In the genomic region with DNA sequence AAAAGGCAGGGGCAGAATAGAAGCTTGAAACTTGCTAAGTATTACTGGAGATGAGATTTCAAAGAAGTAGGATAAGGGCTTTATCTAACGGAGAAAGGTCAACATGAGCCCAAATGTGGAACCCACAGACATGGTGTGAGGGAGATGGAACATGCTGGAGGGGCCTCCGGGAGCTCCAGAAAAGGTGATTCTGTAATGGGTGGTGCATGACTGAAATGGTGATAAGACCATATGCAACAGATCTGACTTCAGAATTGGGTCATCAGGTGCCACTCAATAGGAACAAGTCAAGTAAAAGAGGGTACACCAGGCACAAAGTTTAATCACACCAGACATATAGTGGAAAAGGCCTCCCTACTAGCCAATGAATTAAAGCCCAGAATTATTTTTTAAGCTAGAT, we compare ENCODE assay signal across 13 cellular contexts. TPM values are rescaled to one million over a fixed set of nuclear protein-coding genes. Genes with fewer than 3 reads are reported as not detected.
DNase-seq lines count a peak whose midpoint lies in the region; ATAC-seq and TF ChIP-seq lines count a peak whose summit lies in the region.
"Had no signal": no experiment of that assay in that cellular context is flagged by ENCODE, and none has a peak within 500 bp of the region (broad histone marks: within the 10 kb centered on the region; RNA-seq: fewer than 3 reads in every experiment).

No MANE protein-coding gene starts in this region.

- peak overlapping the region in 6 of 7 donors; percentile 79 to 94 (median 90) for H3K27ac Mint-ChIP-seq in CD14-positive monocyte
- peak overlapping the region; percentile 92 for H3K27ac Mint-ChIP-seq in activated T-helper 17 cell treated with anti-CD3 and anti-CD28 coated beads, Interleukin-2, amount 50 U/mL, for 72 hours
- no peak overlapping the region for H3K27ac Mint-ChIP-seq in stimulated activated effector memory CD8-positive, alpha-beta T cell treated with anti-CD3 and anti-CD28 coated beads, Interleukin-12 subunit alpha, Interleukin-12 subunit beta, amount 100 ng/mL, for 72 hours
- H3K27ac Mint-ChIP-seq in activated CD4-positive, alpha-beta T cell treated with anti-CD3 and anti-CD28 coated beads, Interleukin-2, amount 10 ng/mL, durations not matched to agents 24 days and 14 days, result no peak overlapping the region
- H3K27ac Mint-ChIP-seq: CD4-positive, alpha-beta memory T cell had no signal

- TF ChIP-seq CTCF in CD14-positive monocyte (IDR thresholded peaks at IDR 0.05), result no peak

- DNase-seq in CD14-positive monocyte (ENCODE audit: low spot score) (no peak), NCI-H2196 (lab: John Stamatoyannopoulos, UW; ENCODE audit: unreplicated experiment) (no peak)
- peak in 1 of 2 donors; percentile 55 for DNase-seq in stimulated activated effector memory CD8-positive, alpha-beta T cell treated with anti-CD3 and anti-CD28 coated beads, Interleukin-12 subunit alpha, Interleukin-12 subunit beta, amount 100 ng/mL, for 72 hours (ENCODE audit: low spot score in 2 of 2)
- no peak for DNase-seq in activated CD4-positive, alpha-beta T cell treated with anti-CD3 and anti-CD28 coated beads, Interleukin-2, amount 10 ng/mL, durations not matched to agents 24 days and 14 days
- DNase-seq: AML-193; CD4-positive, alpha-beta memory T cell; DMS153; DMS79; GDM1; GM23248 had no signal

- peak; percentile 4 for ATAC-seq in GM19035 (IDR thresholded peaks at IDR 0.05; ENCODE audit: unreplicated experiment)
- peak; percentile 52 for ATAC-seq in activated T-helper 17 cell treated with anti-CD3 and anti-CD28 coated beads, Interleukin-2, amount 50 U/mL, for 72 hours (replicated peaks)
- peak; percentile 60 for ATAC-seq in stimulated activated effector memory CD8-positive, alpha-beta T cell treated with anti-CD3 and anti-CD28 coated beads, Interleukin-12 subunit alpha, Interleukin-12 subunit beta, amount 100 ng/mL, for 72 hours
- ATAC-seq: A549 had no signal

- H3K4me3 Mint-ChIP-seq in CD14-positive monocyte, result no peak overlapping the region
- H3K4me3 Mint-ChIP-seq in activated T-helper 17 cell treated with anti-CD3 and anti-CD28 coated beads, Interleukin-2, amount 50 U/mL, for 72 hours, result peak overlapping the region; percentile 65
- H3K4me3 Mint-ChIP-seq in stimulated activated effector memory CD8-positive, alpha-beta T cell treated with anti-CD3 and anti-CD28 coated beads, Interleukin-12 subunit alpha, Interleukin-12 subunit beta, amount 100 ng/mL, for 72 hours, result peak overlapping the region; percentile 17
- no peak overlapping the region for H3K4me3 Mint-ChIP-seq in activated CD4-positive, alpha-beta T cell treated with anti-CD3 and anti-CD28 coated beads, Interleukin-2, amount 10 ng/mL, durations not matched to agents 24 days and 14 days
- H3K4me3 Mint-ChIP-seq: CD4-positive, alpha-beta memory T cell had no signal

- H3K4me1 Mint-ChIP-seq in CD14-positive monocyte, result peaks cover 39% of the 10 kb centered on the region
- H3K4me1 Mint-ChIP-seq in activated T-helper 17 cell treated with anti-CD3 and anti-CD28 coated beads, Interleukin-2, amount 50 U/mL, for 72 hours, result peaks cover 7% of the 10 kb centered on the region
- peaks cover 14% of the 10 kb centered on the region for H3K4me1 Mint-ChIP-seq in stimulated activated effector memory CD8-positive, alpha-beta T cell treated with anti-CD3 and anti-CD28 coated beads, Interleukin-12 subunit alpha, Interleukin-12 subunit beta, amount 100 ng/mL, for 72 hours
- H3K4me1 Mint-ChIP-seq in activated CD4-positive, alpha-beta T cell treated with anti-CD3 and anti-CD28 coated beads, Interleukin-2, amount 10 ng/mL, durations not matched to agents 24 days and 14 days, result peaks cover 13% of the 10 kb centered on the region

- H3K36me3 Mint-ChIP-seq in CD14-positive monocyte, result peaks cover 0 to 3% of the 10 kb centered on the region in 2 donors
- no peaks in the 10 kb centered on the region for H3K36me3 Mint-ChIP-seq in activated T-helper 17 cell treated with anti-CD3 and anti-CD28 coated beads, Interleukin-2, amount 50 U/mL, for 72 hours (ENCODE audit: low read depth)
- no peaks in the 10 kb centered on the region for H3K36me3 Mint-ChIP-seq in stimulated activated effector memory CD8-positive, alpha-beta T cell treated with anti-CD3 and anti-CD28 coated beads, Interleukin-12 subunit alpha, Interleukin-12 subunit beta, amount 100 ng/mL, for 72 hours
- H3K36me3 Mint-ChIP-seq in activated CD4-positive, alpha-beta T cell treated with anti-CD3 and anti-CD28 coated beads, Interleukin-2, amount 10 ng/mL, durations not matched to agents 24 days and 14 days (ENCODE audit: low read depth), result no peaks in the 10 kb centered on the region
- H3K36me3 Mint-ChIP-seq: CD4-positive, alpha-beta memory T cell had no signal

- peaks cover 3 to 12% (median 8%) of the 10 kb centered on the region in 7 donors for H3K9me3 Mint-ChIP-seq in CD14-positive monocyte
- no peaks in the 10 kb centered on the region for H3K9me3 Mint-ChIP-seq in activated T-helper 17 cell treated with anti-CD3 and anti-CD28 coated beads, Interleukin-2, amount 50 U/mL, for 72 hours
- no peaks in the 10 kb centered on the region for H3K9me3 Mint-ChIP-seq in stimulated activated effector memory CD8-positive, alpha-beta T cell treated with anti-CD3 and anti-CD28 coated beads, Interleukin-12 subunit alpha, Interleukin-12 subunit beta, amount 100 ng/mL, for 72 hours
- no peaks in the 10 kb centered on the region for H3K9me3 Mint-ChIP-seq in activated CD4-positive, alpha-beta T cell treated with anti-CD3 and anti-CD28 coated beads, Interleukin-2, amount 10 ng/mL, durations not matched to agents 24 days and 14 days

- intact Hi-C loops in CD14-positive monocyte (cut with micrococcal nuclease), result loop anchor here (5.0 to 10.0 kb wide), 4 partner anchors 109 to 419 kb away; partner anchors contain the start of gene SMCO4 (in 2 of the 2)
- intact Hi-C loops in activated CD4-positive, alpha-beta T cell treated with anti-CD3 and anti-CD28 coated beads, Interleukin-2, amount 10 ng/mL, durations not matched to agents 24 days and 14 days (cut with micrococcal nuclease), result loop anchor here (5.0 kb wide), 1 partner anchor 111 kb away; the partner anchor contains the start of gene SMCO4

- H3K27me3 Mint-ChIP-seq in CD14-positive monocyte (ENCODE audit: low read depth in 3 of 3), result peaks cover 0 to 9% (median 2%) of the 10 kb centered on the region in 3 donors
- H3K27me3 Mint-ChIP-seq in activated T-helper 17 cell treated with anti-CD3 and anti-CD28 coated beads, Interleukin-2, amount 50 U/mL, for 72 hours, result peaks cover 8% of the 10 kb centered on the region
- peaks cover 22% of the 10 kb centered on the region for H3K27me3 Mint-ChIP-seq in activated CD4-positive, alpha-beta T cell treated with anti-CD3 and anti-CD28 coated beads, Interleukin-2, amount 10 ng/mL, durations not matched to agents 24 days and 14 days

RNA-seq across cellular contexts. Expression of gene CEP295, which starts 7.9 kb away (rescaled TPM):
- polyA plus RNA-seq in CD14-positive monocyte, result under 1 TPM; 0.29 to 1.00 TPM
- total RNA-seq in activated T-helper 17 cell treated with anti-CD3 and anti-CD28 coated beads, Interleukin-2, amount 50 U/mL, for 72 hours, result 10 to 100 TPM; 30.7 to 33.4 TPM
- 30.3 and 32.2 TPM in 2 replicates for total RNA-seq in activated CD4-positive, alpha-beta T cell treated with anti-CD3 and anti-CD28 coated beads, Interleukin-2, amount 10 ng/mL, durations not matched to agents 24 days and 14 days

Comparison
In these comparisons a context has a peak if more than half of its experiments do, and no peak if none do; other contexts are left out.
1. H3K27ac Mint-ChIP-seq: peak in CD14-positive monocyte (6 of 7) and activated T-helper 17 cell treated with anti-CD3 and anti-CD28 coated beads, Interleukin-2, amount 50 U/mL, for 72 hours (single experiment); none in stimulated activated effector memory CD8-positive, alpha-beta T cell treated with anti-CD3 and anti-CD28 coated beads, Interleukin-12 subunit alpha, Interleukin-12 subunit beta, amount 100 ng/mL, for 72 hours (single experiment) and activated CD4-positive, alpha-beta T cell treated with anti-CD3 and anti-CD28 coated beads, Interleukin-2, amount 10 ng/mL, durations not matched to agents 24 days and 14 days (single experiment).
2. H3K4me3 Mint-ChIP-seq: peak in activated T-helper 17 cell treated with anti-CD3 and anti-CD28 coated beads, Interleukin-2, amount 50 U/mL, for 72 hours (single experiment) and stimulated activated effector memory CD8-positive, alpha-beta T cell treated with anti-CD3 and anti-CD28 coated beads, Interleukin-12 subunit alpha, Interleukin-12 subunit beta, amount 100 ng/mL, for 72 hours (single experiment); none in CD14-positive monocyte (0 of 2) and activated CD4-positive, alpha-beta T cell treated with anti-CD3 and anti-CD28 coated beads, Interleukin-2, amount 10 ng/mL, durations not matched to agents 24 days and 14 days (single experiment).
3. ATAC-seq: peak in every context shown above with its lines; median percentile 60 in stimulated activated effector memory CD8-positive, alpha-beta T cell treated with anti-CD3 and anti-CD28 coated beads, Interleukin-12 subunit alpha, Interleukin-12 subunit beta, amount 100 ng/mL, for 72 hours; 52 in activated T-helper 17 cell treated with anti-CD3 and anti-CD28 coated beads, Interleukin-2, amount 50 U/mL, for 72 hours; 4 in GM19035.